Comparison of ENCODE assay signal across 9 cellular contexts in the genomic region with DNA sequence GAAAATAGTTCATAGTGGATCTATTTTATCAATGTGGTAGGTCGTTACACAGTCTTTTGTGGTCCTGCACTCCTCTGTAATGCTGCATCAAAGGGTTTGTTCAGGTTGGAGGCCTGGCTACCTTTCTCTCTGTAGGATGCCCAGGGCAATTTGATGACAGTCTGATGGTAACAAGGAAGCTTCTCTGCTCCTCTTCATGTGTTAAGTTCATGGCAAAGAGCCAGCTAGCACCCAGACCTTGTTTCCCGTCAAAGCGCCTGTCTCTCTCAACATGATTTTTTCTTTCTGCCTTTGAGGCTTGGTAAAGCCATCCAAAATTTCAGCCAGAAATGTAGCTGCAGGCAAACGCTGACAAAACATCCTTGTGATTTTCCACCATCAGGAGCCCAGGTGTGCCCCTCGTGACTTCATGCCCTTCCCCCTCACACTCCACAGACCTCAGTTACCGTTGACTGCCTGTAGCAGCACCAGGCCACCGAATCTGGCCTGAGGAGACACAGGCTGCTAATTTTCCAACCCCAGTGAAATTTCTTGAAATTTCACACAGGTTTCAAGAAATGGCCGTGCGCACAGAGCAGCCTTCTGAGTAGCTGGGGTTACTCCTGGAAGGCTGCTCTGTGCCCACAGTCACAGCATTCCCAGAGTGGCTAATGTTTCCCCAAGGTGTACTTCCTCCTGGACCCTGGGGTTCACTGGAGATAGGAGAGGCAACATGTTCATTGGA.
DNase-seq lines count a peak whose midpoint lies in the region; ATAC-seq, FAIRE-seq and TF ChIP-seq lines count a peak whose summit lies in the region.
"Had no signal": no experiment of that assay in that cellular context is flagged by ENCODE, and none has a peak within 500 bp of the region (broad histone marks: within the 10 kb centered on the region; RNA-seq: fewer than 3 reads in every experiment).

No MANE protein-coding gene starts in this region.

- peak; percentile 92 for FAIRE-seq in GM12891 (lab: Jason Lieb, UNC)

- no peak for DNase-seq in GM12891 (ENCODE audit: insufficient read length, low spot score)
- peak; percentile 78 for DNase-seq in NCI-H345 treated with DMSO at 0.1 percent for 48 hours (lab: John Stamatoyannopoulos, UW; ENCODE audit: unreplicated experiment)
- DNase-seq in kidney glomerular epithelial cell (lab: John Stamatoyannopoulos, UW): no peak
- DNase-seq in NCI-H1105 (lab: John Stamatoyannopoulos, UW): no peak
- DNase-seq in stimulated activated CD4-positive, alpha-beta T cell treated with anti-CD3 and anti-CD28 coated beads, Interleukin-12 subunit alpha, Interleukin-12 subunit beta, amount 100 ng/mL, for 4 hours: no peak
- DNase-seq: Right ventricle myocardium superior had no signal

- TF ChIP-seq POLR2A in GM12891 (IDR thresholded peaks at IDR 0.05; ENCODE audit: low read depth, low read length): no peak

- peak; percentile 62 for ATAC-seq in GM19455 (IDR thresholded peaks at IDR 0.05; ENCODE audit: unreplicated experiment)
- ATAC-seq in HG02970 (IDR thresholded peaks at IDR 0.05; ENCODE audit: low FRiP score, unreplicated experiment): peak; percentile 57
- ATAC-seq in HG03280 (IDR thresholded peaks at IDR 0.05; ENCODE audit: unreplicated experiment): no peak

TF ChIP-seq in GM12891, 5 proteins besides CTCF, POLR2A, EP300 and RAD21:
- TF ChIP-seq POU2F2 (IDR thresholded peaks at IDR 0.05; ENCODE audit: low read depth, low read length): peak; percentile 68; the same call in 1 of the 2 replicates
- no peak for TF ChIP-seq POLR2AphosphoS5 (IDR thresholded peaks at IDR 0.05; ENCODE audit: low read depth, low read length)
- TF ChIP-seq SPI1 (IDR thresholded peaks at IDR 0.05; ENCODE audit: low read depth, low read length): no peak
- TF ChIP-seq PAX5 (IDR thresholded peaks at IDR 0.05; ENCODE audit: insufficient read depth, low read length, severe bottlenecking): peak; percentile 66
